Comparison of ENCODE assay signal across 8 cellular contexts in the genomic region with DNA sequence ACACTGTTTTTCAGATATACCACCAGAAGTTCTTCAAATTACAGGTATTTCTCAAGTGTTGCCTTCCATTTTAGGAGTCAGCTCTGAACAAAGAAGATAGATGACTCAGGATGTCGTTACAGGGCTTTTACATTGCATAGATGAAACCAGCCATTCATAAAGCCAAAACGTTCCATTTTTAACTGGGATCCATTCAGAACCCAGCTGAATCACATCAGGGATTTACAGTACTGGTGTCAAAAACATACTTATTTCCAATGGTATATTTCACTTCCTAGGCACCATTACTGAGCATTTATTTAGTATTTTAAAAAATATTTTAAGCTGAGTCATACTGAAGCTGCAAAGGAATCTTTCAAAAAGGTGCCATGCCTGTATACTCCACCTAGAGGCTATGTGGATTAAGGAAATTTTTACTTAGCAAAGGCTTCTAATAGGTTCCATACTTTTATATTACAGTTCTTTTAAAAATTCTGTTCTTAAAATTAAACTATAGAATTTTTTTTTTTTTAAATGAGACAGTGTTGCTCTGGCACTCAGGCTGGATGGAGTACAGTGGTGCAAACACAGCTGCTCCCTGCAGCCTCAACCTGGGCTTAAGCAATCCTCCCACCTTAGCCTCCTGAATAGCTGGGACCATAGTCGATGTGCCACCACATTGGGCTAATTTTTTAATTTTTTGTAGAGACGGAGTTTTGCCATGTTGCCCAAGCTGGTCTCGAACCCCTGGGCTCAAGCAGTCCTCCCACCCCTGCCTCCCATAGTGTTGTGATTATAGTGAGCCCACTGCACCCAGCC. TPM values are rescaled to one million over a fixed set of nuclear protein-coding genes. Genes with fewer than 3 reads are reported as not detected.
A peak's percentile ranks its signal among the peaks of the same experiment; 100 is the strongest.
DNase-seq lines count a peak whose midpoint lies in the region; ATAC-seq and TF ChIP-seq lines count a peak whose summit lies in the region.

No MANE protein-coding gene starts in this region.

- TF ChIP-seq CTCF in epithelial cell of proximal tubule (conservative IDR thresholded peaks at IDR 0.05; ENCODE audit: low read depth, low read length) (peak; percentile 60), gastrocnemius medialis (IDR thresholded peaks at IDR 0.05 in 4 of 5, conservative IDR thresholded peaks at IDR 0.05 in 1 of 5) (peak in 2 of 5 experiments; percentile 22 to 36)

- no peaks in the 10 kb centered on the region for H3K9me3 ChIP-seq in gastrocnemius medialis

- peak; percentile 18 for DNase-seq in NCI-H1092 treated with DMSO at 0.1 percent for 48 hours (lab: John Stamatoyannopoulos, UW)
- no peak for DNase-seq in NCI-H1092 (lab: John Stamatoyannopoulos, UW)
- DNase-seq in KBM-7: peak; percentile 64
- peak; percentile 31 for DNase-seq in SK-N-DZ (ENCODE audit: low spot score)
- DNase-seq in epithelial cell of proximal tubule (ENCODE audit: low read depth): peak; percentile 55
- DNase-seq in gastrocnemius medialis: no peak
- no peak for DNase-seq in stimulated activated CD8-positive, alpha-beta memory T cell treated with anti-CD3 and anti-CD28 coated beads, Interleukin-4, amount 100 ng/mL, for 48 hours

- peaks cover 24 to 31% of the 10 kb centered on the region in 2 donors for H3K4me1 ChIP-seq in gastrocnemius medialis

- ATAC-seq in GM19468 (IDR thresholded peaks at IDR 0.05; ENCODE audit: extremely low read depth, unreplicated experiment): peak; percentile 13
- no peak for ATAC-seq in gastrocnemius medialis

- peak overlapping the region; percentile 89 to 97 (median 92) for H3K27ac ChIP-seq in gastrocnemius medialis

- in situ Hi-C loops in KBM-7 (cut with MboI; ENCODE audit: low pct_unique_long_range_greater_than_20kb, low sequenced_read_pairs) (no loop called here), gastrocnemius medialis (cut with MboI; ENCODE audit: low sequenced_read_pairs in 4 of 4) (no loop called here)

- TF ChIP-seq POLR2A in gastrocnemius medialis (IDR thresholded peaks at IDR 0.05): no peak

- intact Hi-C loops in gastrocnemius medialis (cut with DNase I; ENCODE audit: low total_unique reads): loop anchor here (10.0 kb wide), 4 partner anchors 242 to 1222 kb away; a partner anchor contains a TSS

- no peaks in the 10 kb centered on the region for H3K36me3 ChIP-seq in gastrocnemius medialis

- H3K4me3 ChIP-seq in epithelial cell of proximal tubule (ENCODE audit: low read depth, low read length) (peak overlapping the region; percentile 85), gastrocnemius medialis (no peak overlapping the region)

- no peaks in the 10 kb centered on the region for H3K27me3 ChIP-seq in gastrocnemius medialis

RNA-seq across cellular contexts. Expression of a gene that starts 2.6 kb away (rescaled TPM):
- polyA plus RNA-seq in SK-N-DZ (2014; cell fraction: cytosol; rRNA removed): 38.1 and 39.2 TPM in 2 replicates
- 24.1 and 25.6 TPM in 2 replicates for polyA plus RNA-seq in SK-N-DZ (2014; cell fraction: nucleus; rRNA removed)
- 7.6 and 21.8 TPM in 2 replicates for total RNA-seq in epithelial cell of proximal tubule
- total RNA-seq in gastrocnemius medialis: 10 to 100 TPM in 3 of 4 donors, 1 to 10 TPM in 1; 9.7 to 13.9 (median 11.0) TPM

RNA-seq across cellular contexts. Expression of a gene that starts 38.4 kb away (rescaled TPM):
- polyA plus RNA-seq in SK-N-DZ (2014; cell fraction: cytosol; rRNA removed): 9.8 and 13.4 TPM in 2 replicates
- 38.9 and 41.2 TPM in 2 replicates for polyA plus RNA-seq in SK-N-DZ (2014; cell fraction: nucleus; rRNA removed)
- 9.6 and 15.5 TPM in 2 replicates for total RNA-seq in epithelial cell of proximal tubule
- total RNA-seq in gastrocnemius medialis: 1 to 10 TPM; 3.5 to 6.9 (median 5.0) TPM

Comparison
In these comparisons a context has a peak if more than half of its experiments do, and no peak if none do; other contexts are left out.
1. DNase-seq: peak in NCI-H1092 treated with DMSO at 0.1 percent for 48 hours (single experiment), KBM-7 (single experiment), SK-N-DZ (single experiment) and epithelial cell of proximal tubule (single experiment); none in NCI-H1092 (single experiment), gastrocnemius medialis (0 of 2) and stimulated activated CD8-positive, alpha-beta memory T cell treated with anti-CD3 and anti-CD28 coated beads, Interleukin-4, amount 100 ng/mL, for 48 hours (single experiment).